In genomic region chr2:231278868-231279267, GRCh38 we compare ENCODE assay signal across 26 cellular contexts.
"Had no signal": no experiment of that assay in that cellular context is flagged by ENCODE, and none has a peak within 500 bp of the region (broad histone marks: within the 10 kb centered on the region; RNA-seq: fewer than 3 reads in every experiment).

No MANE protein-coding gene starts in this region.

- H3K4me1 ChIP-seq: ascending aorta, body of pancreas, Peyer's patch had no signal

- H3K4me3 Mint-ChIP-seq: activated naive CD8-positive, alpha-beta T cell treated with anti-CD3 and anti-CD28 coated beads, Interleukin-2, amount 50 U/mL, for 24 hours; activated T-cell treated with anti-CD3 and anti-CD28 coated beads, Interleukin-2, amount 50 U/mL, for 4 hours; T-helper 17 cell; WTC11 had no signal

- H3K27me3 Mint-ChIP-seq: activated naive CD8-positive, alpha-beta T cell treated with anti-CD3 and anti-CD28 coated beads, Interleukin-2, amount 50 U/mL, for 24 hours had no signal

- H3K27ac Mint-ChIP-seq: activated naive CD8-positive, alpha-beta T cell treated with anti-CD3 and anti-CD28 coated beads, Interleukin-2, amount 50 U/mL, for 24 hours; T-helper 17 cell; WTC11 had no signal

- H3K27ac ChIP-seq: ascending aorta, body of pancreas, Peyer's patch, RWPE1 had no signal

- H3K9me3 Mint-ChIP-seq: activated naive CD4-positive, alpha-beta T cell treated with anti-CD3 and anti-CD28 coated beads, Interleukin-2, amount 50 U/mL, for 72 hours; activated naive CD8-positive, alpha-beta T cell treated with anti-CD3 and anti-CD28 coated beads, Interleukin-2, amount 50 U/mL, for 24 hours; activated T-cell treated with anti-CD3 and anti-CD28 coated beads, Interleukin-2, amount 50 U/mL, for 4 hours; WTC11 had no signal

- DNase-seq: activated CD4-positive, alpha-beta T cell treated with anti-CD3 and anti-CD28 coated beads for 48 hours; activated CD4-positive, alpha-beta T cell treated with anti-CD3 and anti-CD28 coated beads, Interleukin-2, amount 50 U/mL, for 48 hours; activated CD4-positive, CD25-positive, alpha-beta regulatory T cell treated with anti-CD3 and anti-CD28 coated beads, Interleukin-2, amount 50 U/mL, for 72 hours; activated CD8-positive, alpha-beta memory T cell treated with anti-CD3 and anti-CD28 coated beads for 24 hours; activated effector memory CD4-positive, alpha-beta T cell treated with anti-CD3 and anti-CD28 coated beads, Interleukin-2, amount 50 U/mL, for 16 hours; activated naive CD4-positive, alpha-beta T cell treated with Interleukin-2 at 50 U/mL for 16 hours; activated naive CD8-positive, alpha-beta T cell treated with anti-CD3 and anti-CD28 coated beads, Interleukin-2, amount 50 U/mL, for 24 hours; activated T-cell treated with anti-CD3 and anti-CD28 coated beads, Interleukin-2, amount 50 U/mL, for 4 hours; amniotic stem cell; body of pancreas; central memory CD4-positive, alpha-beta T cell; KG1; NCI-H1048; NCI-H146; NCI-H2081; NCI-H2227 treated with DMSO at 0.1 percent for 48 hours; NCI-H526 treated with DMSO at 0.1 percent for 48 hours; NCI-H82; SHP77 treated with DMSO at 0.1 percent for 48 hours; T-helper 17 cell; T-helper 9 cell had no signal

- H3K27me3 ChIP-seq: ascending aorta, body of pancreas, Peyer's patch had no signal

- H3K36me3 Mint-ChIP-seq: activated naive CD4-positive, alpha-beta T cell treated with anti-CD3 and anti-CD28 coated beads, Interleukin-2, amount 50 U/mL, for 72 hours had no signal

- H3K4me3 ChIP-seq: ascending aorta, body of pancreas, Peyer's patch had no signal

- ATAC-seq: activated naive CD8-positive, alpha-beta T cell treated with anti-CD3 and anti-CD28 coated beads, Interleukin-2, amount 50 U/mL, for 24 hours; activated T-cell treated with anti-CD3 and anti-CD28 coated beads, Interleukin-2, amount 50 U/mL, for 4 hours; body of pancreas; T-helper 17 cell; WTC11 had no signal

- H3K9me3 ChIP-seq: ascending aorta, body of pancreas, Peyer's patch had no signal
